16 cellular contexts compared by ENCODE assay signal in genomic region chr10:125882596-125882995, GRCh38. TPM values are rescaled to one million over a fixed set of nuclear protein-coding genes. Genes with fewer than 3 reads are reported as not detected.
"Had no signal": no experiment of that assay in that cellular context is flagged by ENCODE, and none has a peak within 500 bp of the region (broad histone marks: within the 10 kb centered on the region; RNA-seq: fewer than 3 reads in every experiment).

No MANE protein-coding gene starts in this region.

- H3K4me3 ChIP-seq: adrenal gland, SK-N-MC had no signal

- H3K27ac ChIP-seq: adrenal gland, parathyroid adenoma, SK-N-MC had no signal

- DNase-seq: activated CD4-positive, alpha-beta T cell treated with anti-CD3 and anti-CD28 coated beads for 4 hours; activated CD8-positive, alpha-beta memory T cell treated with anti-CD3 and anti-CD28 coated beads, Interleukin-2, amount 50 U/mL, for 48 hours; activated CD8-positive, alpha-beta T cell treated with anti-CD3 and anti-CD28 coated beads, Interleukin-2, amount 10 ng/mL, durations not matched to agents 7 days and 5 days; activated naive CD4-positive, alpha-beta T cell treated with anti-CD3 and anti-CD28 coated beads for 36 hours; adrenal gland; effector CD4-positive, alpha-beta T cell; left colon; small intestine; stimulated activated naive B cell treated with anti-CD40 and anti-IgM and Interleukin-4, amounts not matched to agents 10 μg/mL and 1 μg/mL and 100 μg/mL, for 72 hours; substantia nigra; trophoblast cell had no signal

- H3K36me3 ChIP-seq: adrenal gland had no signal

- H3K27ac Mint-ChIP-seq: activated CD8-positive, alpha-beta T cell treated with anti-CD3 and anti-CD28 coated beads, Interleukin-2, amount 10 ng/mL, durations not matched to agents 7 days and 5 days; activated naive CD4-positive, alpha-beta T cell treated with anti-CD3 and anti-CD28 coated beads for 36 hours; memory B cell; stimulated activated naive B cell treated with anti-CD40 and anti-IgM and Interleukin-4, amounts not matched to agents 10 μg/mL and 1 μg/mL and 100 μg/mL, for 72 hours had no signal

- H3K27me3 ChIP-seq: adrenal gland had no signal

- H2AFZ ChIP-seq: parathyroid adenoma had no signal

- H3K4me3 Mint-ChIP-seq: activated CD8-positive, alpha-beta T cell treated with anti-CD3 and anti-CD28 coated beads, Interleukin-2, amount 10 ng/mL, durations not matched to agents 7 days and 5 days; activated naive CD4-positive, alpha-beta T cell treated with anti-CD3 and anti-CD28 coated beads for 36 hours; memory B cell; neural crest cell; stimulated activated naive B cell treated with anti-CD40 and anti-IgM and Interleukin-4, amounts not matched to agents 10 μg/mL and 1 μg/mL and 100 μg/mL, for 72 hours had no signal

- H3K9me3 ChIP-seq: adrenal gland had no signal

- H3K9me3 Mint-ChIP-seq: activated naive CD4-positive, alpha-beta T cell treated with anti-CD3 and anti-CD28 coated beads for 36 hours; memory B cell; stimulated activated naive B cell treated with anti-CD40 and anti-IgM and Interleukin-4, amounts not matched to agents 10 μg/mL and 1 μg/mL and 100 μg/mL, for 72 hours had no signal

- H3K27me3 Mint-ChIP-seq: memory B cell; stimulated activated naive B cell treated with anti-CD40 and anti-IgM and Interleukin-4, amounts not matched to agents 10 μg/mL and 1 μg/mL and 100 μg/mL, for 72 hours had no signal

- H3K4me1 ChIP-seq: parathyroid adenoma had no signal

- H3K4me1 Mint-ChIP-seq: memory B cell; stimulated activated naive B cell treated with anti-CD40 and anti-IgM and Interleukin-4, amounts not matched to agents 10 μg/mL and 1 μg/mL and 100 μg/mL, for 72 hours had no signal

- ATAC-seq: activated CD8-positive, alpha-beta T cell treated with anti-CD3 and anti-CD28 coated beads, Interleukin-2, amount 10 ng/mL, durations not matched to agents 7 days and 5 days; stimulated activated naive B cell treated with anti-CD40 and anti-IgM and Interleukin-4, amounts not matched to agents 10 μg/mL and 1 μg/mL and 100 μg/mL, for 72 hours had no signal

- H3K9ac ChIP-seq: parathyroid adenoma had no signal

RNA-seq across cellular contexts. Expression of gene FANK1, which starts 13.8 kb away (rescaled TPM):
- total RNA-seq: activated CD8-positive, alpha-beta T cell treated with anti-CD3 and anti-CD28 coated beads, Interleukin-2, amount 10 ng/mL, durations not matched to agents 7 days and 5 days; T-helper 1 cell treated with Interleukin-12 subunit alpha and Interleukin-12 subunit beta and Interleukin-4 antibody, amounts not matched to agents 30 ng/mL and 1 ng/mL, for 36 hours had no signal
